15 cellular contexts compared by ENCODE assay signal in genomic region chr15:65638107-65638506, GRCh38. TPM values are rescaled to one million over a fixed set of nuclear protein-coding genes. Genes with fewer than 3 reads are reported as not detected.
DNase-seq lines count a peak whose midpoint lies in the region; ATAC-seq, FAIRE-seq and TF ChIP-seq lines count a peak whose summit lies in the region.
"Had no signal": no experiment of that assay in that cellular context is flagged by ENCODE, and none has a peak within 500 bp of the region (broad histone marks: within the 10 kb centered on the region; RNA-seq: fewer than 3 reads in every experiment).

No MANE protein-coding gene starts in this region.

- no peak for FAIRE-seq in keratinocyte (lab: Jason Lieb, UNC)
- FAIRE-seq: pancreas had no signal

- no peak overlapping the region for H3K27ac ChIP-seq in right cardiac atrium (ENCODE audit: low read length)
- H3K27ac ChIP-seq in left ventricle myocardium inferior (replicated peaks), result no peak overlapping the region
- no peak overlapping the region for H3K27ac ChIP-seq in keratinocyte (ENCODE audit: control insufficient read depth, insufficient read depth, low read length)
- no peak overlapping the region for H3K27ac ChIP-seq in upper lobe of right lung
- H3K27ac ChIP-seq: esophagus muscularis mucosa, gastrocnemius medialis, pancreas, upper lobe of left lung had no signal

- H3K36me3 ChIP-seq in left ventricle myocardium inferior, result no peaks in the 10 kb centered on the region
- H3K36me3 ChIP-seq in keratinocyte (ENCODE audit: control insufficient read depth in 2 of 2, extremely low read depth in 1 of 2, insufficient read depth in 2 of 2, low read length in 2 of 2), result peaks cover 0 to 4% of the 10 kb centered on the region in 2 experiments
- no peaks in the 10 kb centered on the region for H3K36me3 ChIP-seq in upper lobe of right lung
- H3K36me3 ChIP-seq: esophagus muscularis mucosa, gastrocnemius medialis, pancreas, upper lobe of left lung had no signal

- dilution Hi-C loops in keratinocyte (cut with MboI; ENCODE audit: extremely low pct_ligation_motif_present, low sequenced_read_pairs), result no loop called here

- H3K9me3 ChIP-seq in right cardiac atrium (ENCODE audit: control insufficient read depth, low read length), result no peaks in the 10 kb centered on the region
- no peaks in the 10 kb centered on the region for H3K9me3 ChIP-seq in left ventricle myocardium inferior (replicated peaks)
- H3K9me3 ChIP-seq in keratinocyte (ENCODE audit: control insufficient read depth, low read depth, low read length), result no peaks in the 10 kb centered on the region
- no peaks in the 10 kb centered on the region for H3K9me3 ChIP-seq in upper lobe of right lung
- H3K9me3 ChIP-seq: Caco-2, esophagus muscularis mucosa, gastrocnemius medialis, pancreas, upper lobe of left lung had no signal

- WGBS in right cardiac atrium, result 81% methylated on average over 5 of the region's 5 CpGs

- no peaks in the 10 kb centered on the region for H3K9me1 ChIP-seq in keratinocyte (ENCODE audit: control insufficient read depth, extremely low read depth, insufficient read depth, low read length)

- DNase-seq in right cardiac atrium (peak in 1 of 3 donors; percentile 39), left ventricle myocardium inferior (no peak), keratinocyte (ENCODE audit: low read depth, low spot score) (no peak), upper lobe of right lung (no peak), middle frontal gyrus (ENCODE audit: extremely low spot score, low spot score) (no peak)
- no peak for DNase-seq in activated CD4-positive, CD25-positive, alpha-beta regulatory T cell (lab: John Stamatoyannopoulos, UW)
- DNase-seq: activated CD8-positive, alpha-beta memory T cell treated with anti-CD3 and anti-CD28 coated beads, Interleukin-2, amount 50 U/mL, for 4 hours; activated naive CD8-positive, alpha-beta T cell treated with anti-CD3 and anti-CD28 coated beads, Interleukin-2, amount 10 ng/mL, durations not matched to agents 7 days and 5 days; upper lobe of left lung had no signal

- no peak overlapping the region for H2AFZ ChIP-seq in keratinocyte (ENCODE audit: control insufficient read depth, low read length)

- no peaks in the 10 kb centered on the region for H3K27me3 ChIP-seq in right cardiac atrium (ENCODE audit: control insufficient read depth, insufficient read depth)
- no peaks in the 10 kb centered on the region for H3K27me3 ChIP-seq in left ventricle myocardium inferior (ENCODE audit: low read depth)
- H3K27me3 ChIP-seq in keratinocyte (ENCODE audit: control insufficient read depth, extremely low read depth, insufficient read depth, low read length), result no peaks in the 10 kb centered on the region
- no peaks in the 10 kb centered on the region for H3K27me3 ChIP-seq in upper lobe of right lung
- H3K27me3 ChIP-seq: esophagus muscularis mucosa, gastrocnemius medialis, pancreas, upper lobe of left lung had no signal

- intact Hi-C loops in right cardiac atrium (cut with DNase I), result loop anchor here in 1 of 4 donors (10.0 kb wide), 1 partner anchor 217 kb away; no protein-coding TSS in a partner anchor
- intact Hi-C loops in left ventricle myocardium inferior (cut with micrococcal nuclease), result no loop called here
- intact Hi-C loops in upper lobe of right lung (cut with DNase I), result no loop called here

- TF ChIP-seq CTCF in left ventricle myocardium inferior (IDR thresholded peaks at IDR 0.05; ENCODE audit: borderline replicate concordance) (no peak), keratinocyte (optimal IDR thresholded peaks at IDR 0.05 in 1 of 3, IDR thresholded peaks at IDR 0.05 in 1 of 3, conservative IDR thresholded peaks at IDR 0.05 in 1 of 3; ENCODE audit: extremely low read depth in 1 of 3, insufficient read depth in 2 of 3, low read length in 3 of 3) (no peak), upper lobe of right lung (IDR thresholded peaks at IDR 0.05) (no peak)

- H3K4me2 ChIP-seq in keratinocyte (ENCODE audit: control insufficient read depth, extremely low read depth, insufficient read depth, low read depth, low read length), result peak overlapping the region; percentile 11

- H3K4me1 ChIP-seq in right cardiac atrium (ENCODE audit: control insufficient read depth, insufficient read depth, low read length) (peaks cover 2% of the 10 kb centered on the region), left ventricle myocardium inferior (peaks cover 24% of the 10 kb centered on the region), keratinocyte (ENCODE audit: control insufficient read depth, extremely low read depth, insufficient read depth, low read length) (peaks cover 14% of the 10 kb centered on the region), upper lobe of right lung (peaks cover 14% of the 10 kb centered on the region)
- H3K4me1 ChIP-seq: Caco-2, gastrocnemius medialis, pancreas had no signal

- H3K4me3 ChIP-seq in right cardiac atrium (ENCODE audit: low read length) (no peak overlapping the region), left ventricle myocardium inferior (no peak overlapping the region), keratinocyte (ENCODE audit: control insufficient read depth in 2 of 3, extremely low read depth in 1 of 3, insufficient read depth in 2 of 3, low read depth in 1 of 3, low read length in 3 of 3) (no peak overlapping the region), upper lobe of right lung (no peak overlapping the region)
- H3K4me3 ChIP-seq: gastrocnemius medialis, pancreas, upper lobe of left lung had no signal

- no peaks in the 10 kb centered on the region for H3K79me2 ChIP-seq in keratinocyte (ENCODE audit: control insufficient read depth, insufficient read depth, low read length)

- no peaks in the 10 kb centered on the region for H4K20me1 ChIP-seq in keratinocyte (ENCODE audit: control insufficient read depth, extremely low read depth, insufficient read depth, low read length)

- H3K9ac ChIP-seq in keratinocyte (ENCODE audit: control insufficient read depth, extremely low read depth, insufficient read depth, low read length), result no peak overlapping the region

- ATAC-seq in right cardiac atrium (peak; percentile 17 to 26), SK-N-SH treated with all-trans-retinoic acid at 6 μM for 48 hours (peak; percentile 33), upper lobe of right lung (peak; percentile 20), GM21786 (IDR thresholded peaks at IDR 0.05; ENCODE audit: unreplicated experiment) (no peak)

TF ChIP-seq in SK-N-SH treated with all-trans-retinoic acid at 6 μM for 48 hours, 23 proteins besides CTCF, POLR2A, EP300 and RAD21 (continues in another document):
- TF ChIP-seq CSRNP3 (CRISPR knock-in tag; IDR thresholded peaks at IDR 0.05), result no peak
- no peak for TF ChIP-seq ZNF70 (CRISPR knock-in tag; IDR thresholded peaks at IDR 0.05)
- TF ChIP-seq ARNTL (CRISPR knock-in tag; IDR thresholded peaks at IDR 0.05; ENCODE audit: borderline replicate concordance, low read depth), result no peak
- no peak for TF ChIP-seq ZFP30 (CRISPR knock-in tag; IDR thresholded peaks at IDR 0.05)
- no peak for TF ChIP-seq POU6F1 (CRISPR knock-in tag; IDR thresholded peaks at IDR 0.05; ENCODE audit: borderline replicate concordance, low read depth)
- TF ChIP-seq OSR1 (CRISPR knock-in tag; IDR thresholded peaks at IDR 0.05), result no peak
- TF ChIP-seq CSDC2 (CRISPR knock-in tag; IDR thresholded peaks at IDR 0.05), result no peak

RNA-seq across cellular contexts. Expression of gene SLC24A1, which starts 16.4 kb away (rescaled TPM):
- total RNA-seq in right cardiac atrium (1 to 10 TPM; 2.3 to 3.1 (median 2.5) TPM), left ventricle myocardium inferior (2.3 TPM), upper lobe of right lung (11.8 TPM)
- polyA plus RNA-seq in right cardiac atrium (2.4 TPM), keratinocyte (2.9 to 4.0 TPM (median 4.0 TPM) in 3 replicates)
- 3.3 TPM for polyA plus RNA-seq in keratinocyte (2011; ENCODE audit: low read depth)
- polyA plus RNA-seq in keratinocyte (2011; cell fraction: cytosol; rRNA removed), result 2.8 and 3.2 TPM in 2 replicates
- 7.8 and 8.2 TPM in 2 replicates for polyA plus RNA-seq in keratinocyte (2011; cell fraction: nucleus; rRNA removed)
- 3.7 and 5.3 TPM in 2 replicates for polyA plus RNA-seq in keratinocyte (2012; ENCODE audit: low replicate concordance)
- 4.2 to 9.2 TPM (median 8.2 TPM) in 3 replicates for polyA minus RNA-seq in keratinocyte
- 2.3 TPM for polyA minus RNA-seq in keratinocyte (2011; cell fraction: cytosol; rRNA and poly(A)+ RNA removed)
- polyA minus RNA-seq in keratinocyte (2011; cell fraction: nucleus; rRNA and poly(A)+ RNA removed), result 5.6 and 6.7 TPM in 2 replicates

RNA-seq across cellular contexts. Expression of gene INTS14, which starts 27.2 kb away (rescaled TPM):
- 10 to 100 TPM; 15.2 to 22.8 (median 18.6) TPM for total RNA-seq in right cardiac atrium
- 11.0 TPM for polyA plus RNA-seq in right cardiac atrium
- total RNA-seq in left ventricle myocardium inferior, result 12.2 TPM
- 40.4 to 51.0 TPM (median 47.6 TPM) in 3 replicates for polyA plus RNA-seq in keratinocyte
- 6.6 TPM for polyA plus RNA-seq in keratinocyte (2011; ENCODE audit: low read depth)
- 29.2 and 49.2 TPM in 2 replicates for polyA plus RNA-seq in keratinocyte (2011; cell fraction: cytosol; rRNA removed)
- 50.7 and 57.9 TPM in 2 replicates for polyA plus RNA-seq in keratinocyte (2011; cell fraction: nucleus; rRNA removed)
- 24.7 and 26.4 TPM in 2 replicates for polyA plus RNA-seq in keratinocyte (2012; ENCODE audit: low replicate concordance)
- polyA minus RNA-seq in keratinocyte, result 24.0 to 54.3 TPM (median 43.4 TPM) in 3 replicates
- 43.9 TPM for polyA minus RNA-seq in keratinocyte (2011; cell fraction: cytosol; rRNA and poly(A)+ RNA removed)
- 29.5 and 45.3 TPM in 2 replicates for polyA minus RNA-seq in keratinocyte (2011; cell fraction: nucleus; rRNA and poly(A)+ RNA removed)
- 32.0 TPM for total RNA-seq in upper lobe of right lung
